In the genomic region with DNA sequence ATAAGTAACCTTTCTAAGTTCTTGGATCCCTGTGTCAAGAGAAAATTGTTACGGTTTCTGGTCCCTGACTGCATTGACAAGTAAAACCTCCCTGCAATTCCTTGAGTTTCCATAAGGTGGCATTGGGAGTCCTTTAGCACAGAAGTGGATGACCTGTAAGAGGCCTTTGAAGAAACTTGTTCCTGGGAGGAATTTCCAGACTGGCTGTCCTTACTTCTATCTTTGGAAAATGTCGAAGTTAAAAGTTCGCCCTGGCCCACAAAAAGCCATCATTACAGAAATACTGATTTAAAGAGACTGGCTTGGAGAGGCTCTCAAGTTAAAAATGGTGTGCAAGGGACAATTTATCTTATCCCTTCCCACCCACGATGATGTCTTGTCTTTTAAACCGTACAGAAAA, we compare ENCODE assay signal across 8 cellular contexts.
A peak's percentile ranks its signal among the peaks of the same experiment; 100 is the strongest.
DNase-seq lines count a peak whose midpoint lies in the region; ATAC-seq, FAIRE-seq and TF ChIP-seq lines count a peak whose summit lies in the region.

No MANE protein-coding gene starts in this region.

- TF ChIP-seq CTCF in GM12864 (IDR thresholded peaks at IDR 0.05; ENCODE audit: low read depth, low read length, missing control alignments) (peak; percentile 74), SU-DHL-6 (IDR thresholded peaks at IDR 0.05; ENCODE audit: insufficient read depth, low read length, poor library complexity, severe bottlenecking) (peak; percentile 62), foreskin fibroblast (IDR thresholded peaks at IDR 0.05; ENCODE audit: low read depth, low read length) (peak; percentile 93), pancreas (IDR thresholded peaks at IDR 0.05) (peak; percentile 51 to 78 (median 74))

- in situ Hi-C loops in ACHN (cut with HindIII; ENCODE audit: low pct_ligation_motif_present, low pct_unique_long_range_greater_than_20kb, low sequenced_read_pairs): no loop called here

- 11 to 20% methylated on average over 5 of the region's 5 CpGs for WGBS in pancreas, 2 donors

- no peaks in the 10 kb centered on the region for H3K79me2 ChIP-seq in SU-DHL-6 (ENCODE audit: insufficient read depth, low read length)

- FAIRE-seq in pancreas (lab: Jason Lieb, UNC): peak; percentile 68

- no peak overlapping the region for H2AFZ ChIP-seq in SU-DHL-6 (ENCODE audit: low read depth, low read length, severe bottlenecking)

- no peaks in the 10 kb centered on the region for H3K9me3 ChIP-seq in SU-DHL-6 (ENCODE audit: insufficient read depth, low read length)
- no peaks in the 10 kb centered on the region for H3K9me3 ChIP-seq in pancreas

- intact Hi-C loops in pancreas (cut with DNase I): no loop called here
- intact Hi-C loops in posterior cingulate gyrus (cut with DNase I): loop anchor here (2.0 kb wide), 1 partner anchor 575 kb away; no protein-coding TSS in a partner anchor

- H3K4me1 ChIP-seq in pancreas: no peaks in the 10 kb centered on the region

- H3K4me2 ChIP-seq in SU-DHL-6 (ENCODE audit: low read depth, low read length, poor library complexity, severe bottlenecking): no peak overlapping the region

- H3K36me3 ChIP-seq in SU-DHL-6 (ENCODE audit: low read length) (no peaks in the 10 kb centered on the region), pancreas (no peaks in the 10 kb centered on the region)

- no peak overlapping the region for H3K4me3 ChIP-seq in GM12864 (ENCODE audit: low read depth, low read length)
- no peak overlapping the region for H3K4me3 ChIP-seq in SU-DHL-6 (ENCODE audit: insufficient read depth, low read length, poor library complexity, severe bottlenecking)
- H3K4me3 ChIP-seq in foreskin fibroblast (ENCODE audit: low read depth in 1 of 2, low read length in 2 of 2): no peak overlapping the region
- H3K4me3 ChIP-seq in pancreas: no peak overlapping the region

- H3K9me2 ChIP-seq in SU-DHL-6 (replicated peaks; ENCODE audit: insufficient read depth, low read length): no peaks in the 10 kb centered on the region

- H3K27me3 ChIP-seq in SU-DHL-6 (ENCODE audit: low read length) (no peaks in the 10 kb centered on the region), pancreas (no peaks in the 10 kb centered on the region)

- H3F3A ChIP-seq in SU-DHL-6 (ENCODE audit: insufficient read depth): no peaks in the 10 kb centered on the region

- no peaks in the 10 kb centered on the region; the same call in 1 of the 2 replicates for H4K20me1 ChIP-seq in SU-DHL-6 (ENCODE audit: low read depth, low read length)

- DNase-seq in ACHN (peak; percentile 75), GM12864 (ENCODE audit: low read depth) (peak; percentile 37), NCI-H128 (lab: John Stamatoyannopoulos, UW; ENCODE audit: unreplicated experiment) (peak; percentile 15), foreskin fibroblast (peak; percentile 69 to 88), pancreas (peak in 3 of 6 donors; percentile 28 to 41 (median 30)), posterior cingulate gyrus (no peak)

- no peak overlapping the region for H3K27ac ChIP-seq in SU-DHL-6 (ENCODE audit: low read depth, low read length)
- H3K27ac ChIP-seq in pancreas: no peak overlapping the region

- H3K9ac ChIP-seq in SU-DHL-6 (ENCODE audit: low read length): no peak overlapping the region

- ATAC-seq in HG02588 (IDR thresholded peaks at IDR 0.05; ENCODE audit: unreplicated experiment) (peak; percentile 54), pancreas (peak; percentile 62 to 90 (median 86))

Comparison
In these comparisons a context has a peak if more than half of its experiments do, and no peak if none do; other contexts are left out.
1. DNase-seq: peak in ACHN (single experiment), GM12864 (single experiment), NCI-H128 (single experiment) and foreskin fibroblast (2 of 2); none in posterior cingulate gyrus (0 of 10).
2. Peak in every context shown above with its lines, with median percentiles within 50 percentile points of each other: CTCF ChIP-seq.